ENCODE assay signal across 1 cellular context in the genomic region with DNA sequence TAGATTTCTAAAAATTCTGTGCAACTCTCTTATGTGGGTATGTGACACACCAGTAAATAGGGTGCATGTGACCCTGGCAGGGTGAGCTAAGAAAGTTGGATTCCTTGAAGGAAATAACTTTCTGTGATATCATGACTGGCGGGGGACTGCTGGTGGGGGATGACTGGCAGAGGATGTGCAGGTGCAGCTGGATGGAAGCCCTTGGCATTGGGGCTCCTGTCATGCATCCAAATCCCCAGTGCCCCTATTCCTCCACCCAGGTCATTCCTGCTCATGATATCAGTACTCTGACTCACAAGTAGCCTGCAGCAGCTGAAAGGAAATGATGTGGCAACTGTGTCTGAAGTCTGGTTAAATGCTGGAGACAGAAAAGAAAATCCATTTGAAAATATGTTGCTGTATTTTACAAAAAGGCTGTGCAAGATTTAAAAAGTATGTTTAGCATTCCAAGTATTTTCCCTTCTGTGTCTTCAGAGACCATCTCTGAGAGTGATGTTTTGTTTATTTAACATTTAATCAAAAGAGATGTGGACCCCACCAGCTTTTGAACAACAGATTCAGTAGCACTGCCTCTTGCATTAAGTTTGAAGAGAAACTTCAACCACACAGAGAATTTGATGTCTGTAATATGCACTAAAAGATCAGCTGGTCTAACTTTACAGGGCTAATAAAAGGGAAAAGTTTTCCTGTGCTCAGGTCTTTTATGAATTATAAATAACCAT.
A peak's percentile ranks its signal among the peaks of the same experiment; 100 is the strongest.
TF ChIP-seq lines count a peak whose summit lies in the region.

No MANE protein-coding gene starts in this region.

TF ChIP-seq in A549, 52 proteins besides CTCF, POLR2A, EP300 and RAD21 (continued from another document):
- TF ChIP-seq, protein P1, sequence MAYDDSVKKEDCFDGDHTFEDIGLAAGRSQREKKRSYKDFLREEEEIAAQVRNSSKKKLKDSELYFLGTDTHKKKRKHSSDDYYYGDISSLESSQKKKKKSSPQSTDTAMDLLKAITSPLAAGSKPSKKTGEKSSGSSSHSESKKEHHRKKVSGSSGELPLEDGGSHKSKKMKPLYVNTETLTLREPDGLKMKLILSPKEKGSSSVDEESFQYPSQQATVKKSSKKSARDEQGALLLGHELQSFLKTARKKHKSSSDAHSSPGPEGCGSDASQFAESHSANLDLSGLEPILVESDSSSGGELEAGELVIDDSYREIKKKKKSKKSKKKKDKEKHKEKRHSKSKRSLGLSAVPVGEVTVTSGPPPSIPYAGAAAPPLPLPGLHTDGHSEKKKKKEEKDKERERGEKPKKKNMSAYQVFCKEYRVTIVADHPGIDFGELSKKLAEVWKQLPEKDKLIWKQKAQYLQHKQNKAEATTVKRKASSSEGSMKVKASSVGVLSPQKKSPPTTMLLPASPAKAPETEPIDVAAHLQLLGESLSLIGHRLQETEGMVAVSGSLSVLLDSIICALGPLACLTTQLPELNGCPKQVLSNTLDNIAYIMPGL (CRISPR knock-in tag; IDR thresholded peaks at IDR 0.05; ENCODE audit: borderline replicate concordance): no peak
- TF ChIP-seq, protein P2, sequence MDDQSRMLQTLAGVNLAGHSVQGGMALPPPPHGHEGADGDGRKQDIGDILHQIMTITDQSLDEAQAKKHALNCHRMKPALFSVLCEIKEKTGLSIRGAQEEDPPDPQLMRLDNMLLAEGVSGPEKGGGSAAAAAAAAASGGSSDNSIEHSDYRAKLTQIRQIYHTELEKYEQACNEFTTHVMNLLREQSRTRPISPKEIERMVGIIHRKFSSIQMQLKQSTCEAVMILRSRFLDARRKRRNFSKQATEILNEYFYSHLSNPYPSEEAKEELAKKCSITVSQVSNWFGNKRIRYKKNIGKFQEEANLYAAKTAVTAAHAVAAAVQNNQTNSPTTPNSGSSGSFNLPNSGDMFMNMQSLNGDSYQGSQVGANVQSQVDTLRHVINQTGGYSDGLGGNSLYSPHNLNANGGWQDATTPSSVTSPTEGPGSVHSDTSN (IDR thresholded peaks at IDR 0.05): 0 out of 2 replicates have a peak, but pooled peaks have one; percentile 32
- TF ChIP-seq, protein P3, sequence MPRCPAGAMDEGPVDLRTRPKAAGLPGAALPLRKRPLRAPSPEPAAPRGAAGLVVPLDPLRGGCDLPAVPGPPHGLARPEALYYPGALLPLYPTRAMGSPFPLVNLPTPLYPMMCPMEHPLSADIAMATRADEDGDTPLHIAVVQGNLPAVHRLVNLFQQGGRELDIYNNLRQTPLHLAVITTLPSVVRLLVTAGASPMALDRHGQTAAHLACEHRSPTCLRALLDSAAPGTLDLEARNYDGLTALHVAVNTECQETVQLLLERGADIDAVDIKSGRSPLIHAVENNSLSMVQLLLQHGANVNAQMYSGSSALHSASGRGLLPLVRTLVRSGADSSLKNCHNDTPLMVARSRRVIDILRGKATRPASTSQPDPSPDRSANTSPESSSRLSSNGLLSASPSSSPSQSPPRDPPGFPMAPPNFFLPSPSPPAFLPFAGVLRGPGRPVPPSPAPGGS (IDR thresholded peaks at IDR 0.05): no peak; the same call in 2 of the 3 replicates
- TF ChIP-seq ZNF302 (CRISPR knock-in tag; IDR thresholded peaks at IDR 0.05) (no peak), TP53 (CRISPR knock-in tag; IDR thresholded peaks at IDR 0.05) (no peak)
- TF ChIP-seq, protein P4, sequence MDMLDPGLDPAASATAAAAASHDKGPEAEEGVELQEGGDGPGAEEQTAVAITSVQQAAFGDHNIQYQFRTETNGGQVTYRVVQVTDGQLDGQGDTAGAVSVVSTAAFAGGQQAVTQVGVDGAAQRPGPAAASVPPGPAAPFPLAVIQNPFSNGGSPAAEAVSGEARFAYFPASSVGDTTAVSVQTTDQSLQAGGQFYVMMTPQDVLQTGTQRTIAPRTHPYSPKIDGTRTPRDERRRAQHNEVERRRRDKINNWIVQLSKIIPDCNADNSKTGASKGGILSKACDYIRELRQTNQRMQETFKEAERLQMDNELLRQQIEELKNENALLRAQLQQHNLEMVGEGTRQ (IDR thresholded peaks at IDR 0.05): 0 out of 2 replicates have a peak, but pooled peaks have one; percentile 9
